1 cellular context compared by ENCODE assay signal in genomic region chr20:62413896-62414481, GRCh38.
A peak's percentile ranks its signal among the peaks of the same experiment; 100 is the strongest.
TF ChIP-seq lines count a peak whose summit lies in the region.

No MANE protein-coding gene starts in this region.

TF ChIP-seq in H1, 55 proteins besides CTCF, POLR2A, EP300 and RAD21:
- TF ChIP-seq SP2 (IDR thresholded peaks at IDR 0.05; ENCODE audit: low read length) = no peak
- peak; percentile 79; the same call in 1 of the 2 replicates for TF ChIP-seq GABPA (IDR thresholded peaks at IDR 0.05; ENCODE audit: borderline replicate concordance, insufficient read depth, low read length)
TF ChIP-seq in H1: peak in this region for 1.
